In the genomic region with DNA sequence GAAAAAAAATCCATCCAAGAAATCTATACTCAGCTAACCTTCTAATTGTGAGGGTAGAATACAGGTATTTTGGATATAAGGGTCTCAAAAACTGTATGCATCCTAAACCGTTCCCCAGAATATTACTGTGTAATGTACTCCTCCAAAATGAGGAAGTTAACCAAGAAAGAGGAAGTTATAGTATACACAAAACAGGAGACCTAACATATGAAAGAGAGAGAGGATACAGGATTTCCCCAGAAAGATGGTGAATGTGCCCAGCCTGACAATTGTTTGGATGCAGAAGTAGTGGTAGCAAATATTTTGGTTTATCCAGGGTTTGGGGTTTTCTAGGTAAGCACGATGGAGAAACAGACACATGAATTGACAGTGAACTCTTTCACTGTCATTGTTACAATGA, we compare ENCODE assay signal across 12 cellular contexts. TPM values are rescaled to one million over a fixed set of nuclear protein-coding genes. Genes with fewer than 3 reads are reported as not detected.
DNase-seq lines count a peak whose midpoint lies in the region; ATAC-seq, FAIRE-seq and TF ChIP-seq lines count a peak whose summit lies in the region.
"Had no signal": no experiment of that assay in that cellular context is flagged by ENCODE, and none has a peak within 500 bp of the region (broad histone marks: within the 10 kb centered on the region; RNA-seq: fewer than 3 reads in every experiment).

No MANE protein-coding gene starts in this region.

- TF ChIP-seq CTCF in GM20000 (IDR thresholded peaks at IDR 0.05; ENCODE audit: extremely low read depth, missing control alignments) (no peak), BE2C (IDR thresholded peaks at IDR 0.05; ENCODE audit: low read depth, low read length) (no peak), glutamatergic neuron (IDR thresholded peaks at IDR 0.05; ENCODE audit: partially characterized antibody, unreplicated experiment) (no peak)

- no peaks in the 10 kb centered on the region for H3K4me1 Mint-ChIP-seq in activated T-cell treated with anti-CD3 and anti-CD28 coated beads, Interleukin-2, amount 50 U/mL, for 72 hours (ENCODE audit: low read depth)
- no peaks in the 10 kb centered on the region for H3K4me1 Mint-ChIP-seq in glutamatergic neuron (ENCODE audit: low read depth, unreplicated experiment)

- FAIRE-seq in GM12892 (lab: Jason Lieb, UNC) = peak; percentile 61

- no peak overlapping the region for H3K27ac Mint-ChIP-seq in activated T-cell treated with anti-CD3 and anti-CD28 coated beads, Interleukin-2, amount 50 U/mL, for 72 hours
- H3K27ac Mint-ChIP-seq in glutamatergic neuron (ENCODE audit: unreplicated experiment) = no peak overlapping the region

- H3K9me3 Mint-ChIP-seq in activated T-cell treated with anti-CD3 and anti-CD28 coated beads, Interleukin-2, amount 50 U/mL, for 72 hours = no peaks in the 10 kb centered on the region
- peaks cover 2% of the 10 kb centered on the region for H3K9me3 Mint-ChIP-seq in glutamatergic neuron (ENCODE audit: unreplicated experiment)

- H3K4me3 Mint-ChIP-seq in activated T-cell treated with anti-CD3 and anti-CD28 coated beads, Interleukin-2, amount 50 U/mL, for 72 hours = no peak overlapping the region
- no peak overlapping the region for H3K4me3 Mint-ChIP-seq in glutamatergic neuron (ENCODE audit: unreplicated experiment)

- H3K9me3 ChIP-seq in BE2C = no peaks in the 10 kb centered on the region
- H3K9me3 ChIP-seq: BLaER1, SJCRH30 had no signal

- DNase-seq in GM12892 (ENCODE audit: insufficient read length) = no peak
- DNase-seq in GM20000 (ENCODE audit: low spot score) = peak; percentile 27
- peak; percentile 61 for DNase-seq in NOMO-1 treated with dmso at 0.1 percent for 144 hours (lab: John Stamatoyannopoulos, UW; ENCODE audit: unreplicated experiment)
- DNase-seq in BE2C = no peak
- DNase-seq in activated T-cell treated with anti-CD3 and anti-CD28 coated beads, Interleukin-2, amount 50 U/mL, for 72 hours = no peak
- no peak for DNase-seq in NCI-H187 treated with DMSO at 0.1 percent for 48 hours (lab: John Stamatoyannopoulos, UW)
- DNase-seq in glutamatergic neuron = no peak
- DNase-seq: hypothalamus, NCI-H1436 treated with DMSO at 0.1 percent for 48 hours, SJCRH30 had no signal

- H3K27me3 ChIP-seq in BE2C = no peaks in the 10 kb centered on the region
- H3K27me3 ChIP-seq: BLaER1, SJCRH30 had no signal

- ATAC-seq in HG03064 (IDR thresholded peaks at IDR 0.05; ENCODE audit: low read depth, unreplicated experiment) = peak; percentile 76
- ATAC-seq in activated T-cell treated with anti-CD3 and anti-CD28 coated beads, Interleukin-2, amount 50 U/mL, for 72 hours (replicated peaks in 1 of 2) = no peak

- TF ChIP-seq POLR2A in GM12892 (IDR thresholded peaks at IDR 0.05; ENCODE audit: low read depth, low read length) = no peak

- H3K27me3 Mint-ChIP-seq in activated T-cell treated with anti-CD3 and anti-CD28 coated beads, Interleukin-2, amount 50 U/mL, for 72 hours (ENCODE audit: low read depth) = no peaks in the 10 kb centered on the region
- no peaks in the 10 kb centered on the region for H3K27me3 Mint-ChIP-seq in glutamatergic neuron (ENCODE audit: unreplicated experiment)

- H3K4me1 ChIP-seq in BE2C = no peaks in the 10 kb centered on the region
- H3K4me1 ChIP-seq: BLaER1, SJCRH30 had no signal

- H3K4me3 ChIP-seq in BE2C (ENCODE audit: low read depth, low read length) = no peak overlapping the region
- H3K4me3 ChIP-seq: BLaER1, SJCRH30 had no signal

- H3K36me3 ChIP-seq in BE2C = no peaks in the 10 kb centered on the region
- H3K36me3 ChIP-seq: SJCRH30 had no signal

- H3K36me3 Mint-ChIP-seq in activated T-cell treated with anti-CD3 and anti-CD28 coated beads, Interleukin-2, amount 50 U/mL, for 72 hours (ENCODE audit: insufficient read depth in 2 of 2) = peaks cover 0 to 1% of the 10 kb centered on the region in 2 donors
- H3K36me3 Mint-ChIP-seq in glutamatergic neuron (ENCODE audit: unreplicated experiment) = no peaks in the 10 kb centered on the region

RNA-seq across cellular contexts. Expression of a gene that starts 50.6 kb away (rescaled TPM):
- 1.3 TPM for polyA plus RNA-seq in GM12892 (2012; ENCODE audit: missing spikeins)
- not detected for polyA plus RNA-seq in BE2C (2012; ENCODE audit: insufficient read depth, insufficient read length, low read depth)
- 10 to 100 TPM; 13.1 to 16.2 TPM for total RNA-seq in activated T-cell treated with anti-CD3 and anti-CD28 coated beads, Interleukin-2, amount 50 U/mL, for 72 hours
- 1.3 TPM for total RNA-seq in glutamatergic neuron (ENCODE audit: unreplicated experiment)
- total RNA-seq: SJCRH30 had no signal

Comparison
In these comparisons a context has a peak if more than half of its experiments do, and no peak if none do; other contexts are left out.
1. DNase-seq: peak in GM20000 (single experiment) and NOMO-1 treated with dmso at 0.1 percent for 144 hours (single experiment); none in GM12892 (single experiment), BE2C (single experiment), activated T-cell treated with anti-CD3 and anti-CD28 coated beads, Interleukin-2, amount 50 U/mL, for 72 hours (0 of 2), NCI-H187 treated with DMSO at 0.1 percent for 48 hours (single experiment) and glutamatergic neuron (single experiment).